Comparison of ENCODE assay signal across 17 cellular contexts in the genomic region with DNA sequence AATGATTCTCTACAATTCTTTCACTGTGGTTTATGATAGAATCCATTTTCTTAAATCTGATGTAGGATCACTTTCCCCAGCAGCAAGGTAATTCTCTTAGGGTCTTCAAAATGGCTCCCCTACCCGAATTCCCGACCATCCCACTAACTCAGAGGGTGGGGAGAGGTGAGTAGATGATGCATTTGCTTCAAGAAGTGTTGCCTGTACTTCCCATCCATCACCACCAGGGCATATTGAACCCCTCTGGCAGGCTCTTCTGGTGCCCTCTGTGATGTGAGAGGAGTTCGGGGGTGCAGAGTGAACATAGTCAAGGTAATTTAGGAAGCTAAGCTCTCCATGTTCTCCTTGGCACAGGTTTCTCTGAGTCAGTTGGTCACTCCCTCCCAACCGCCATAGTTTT. TPM values are rescaled to one million over a fixed set of nuclear protein-coding genes. Genes with fewer than 3 reads are reported as not detected.
A peak's percentile ranks its signal among the peaks of the same experiment; 100 is the strongest.
DNase-seq lines count a peak whose midpoint lies in the region; ATAC-seq, FAIRE-seq and TF ChIP-seq lines count a peak whose summit lies in the region.
"Had no signal": no experiment of that assay in that cellular context is flagged by ENCODE, and none has a peak within 500 bp of the region (broad histone marks: within the 10 kb centered on the region; RNA-seq: fewer than 3 reads in every experiment).

No MANE protein-coding gene starts in this region.

- H3K36me3 Mint-ChIP-seq in Caco-2 (ENCODE audit: insufficient read depth, unreplicated experiment) (peaks cover 41% of the 10 kb centered on the region), mesothelial cell of epicardium (no peaks in the 10 kb centered on the region)
- no peaks in the 10 kb centered on the region for H3K36me3 Mint-ChIP-seq in activated CD8-positive, alpha-beta memory T cell treated with anti-CD3 and anti-CD28 coated beads, Interleukin-2, amount 10 ng/mL, durations not matched to agents 7 days and 5 days
- H3K36me3 Mint-ChIP-seq: activated naive CD8-positive, alpha-beta T cell treated with anti-CD3 and anti-CD28 coated beads, Interleukin-2, amount 10 ng/mL, durations not matched to agents 7 days and 5 days; CD8-positive, alpha-beta memory T cell had no signal

- H3K4me1 ChIP-seq in Caco-2, result peaks cover 71% of the 10 kb centered on the region
- H3K4me1 ChIP-seq in colonic mucosa, result no peaks in the 10 kb centered on the region

- no peak overlapping the region for H3K27ac ChIP-seq in HL-60 (replicated peaks)
- H3K27ac ChIP-seq in colonic mucosa, result no peak overlapping the region

- no peak for ATAC-seq in activated CD8-positive, alpha-beta memory T cell treated with anti-CD3 and anti-CD28 coated beads, Interleukin-2, amount 10 ng/mL, durations not matched to agents 7 days and 5 days
- ATAC-seq in GM18861 (IDR thresholded peaks at IDR 0.05; ENCODE audit: unreplicated experiment), result no peak

- DNase-seq in Caco-2 (no peak), HL-60 (ENCODE audit: low read depth in 1 of 2, low spot score in 1 of 2) (no peak), bronchial epithelial cell (ENCODE audit: low read depth) (no peak), mesothelial cell of epicardium (ENCODE audit: low spot score in 2 of 2, unreplicated experiment in 2 of 2) (no peak), colonic mucosa (no peak)
- DNase-seq in activated effector memory CD4-positive, alpha-beta T cell treated with Interleukin-2 at 50 U/mL for 16 hours, result no peak
- no peak for DNase-seq in activated CD8-positive, alpha-beta memory T cell treated with anti-CD3 and anti-CD28 coated beads, Interleukin-2, amount 10 ng/mL, durations not matched to agents 7 days and 5 days
- DNase-seq: activated naive CD8-positive, alpha-beta T cell treated with anti-CD3 and anti-CD28 coated beads, Interleukin-2, amount 10 ng/mL, durations not matched to agents 7 days and 5 days; CD8-positive, alpha-beta memory T cell; HCEC 1CT; KG1; NCI-H2227 treated with DMSO at 0.1 percent for 48 hours; posterior cingulate gyrus; stimulated activated CD4-positive, alpha-beta T cell treated with anti-CD3 and anti-CD28 coated beads, Interleukin-4, amount 100 ng/mL, for 24 hours had no signal

- H3K27me3 ChIP-seq in Caco-2 (replicated peaks; ENCODE audit: control insufficient read depth, insufficient read depth, low read length) (no peaks in the 10 kb centered on the region), HL-60 (ENCODE audit: insufficient read depth, poor library complexity, severe bottlenecking) (no peaks in the 10 kb centered on the region), bronchial epithelial cell (ENCODE audit: control insufficient read depth, insufficient read depth, low read length) (no peaks in the 10 kb centered on the region), colonic mucosa (no peaks in the 10 kb centered on the region)

- BruUV-seq in Caco-2 (replicated peaks; lab: Mats Ljungman, UMichigan), result no TSS peak

- no peak for FAIRE-seq in bronchial epithelial cell (lab: Jason Lieb, UNC)
- FAIRE-seq: RCC 7860 had no signal

- intact Hi-C loops in Caco-2 (cut with micrococcal nuclease; ENCODE audit: unreplicated experiment), result no loop called here
- intact Hi-C loops in colonic mucosa (cut with DNase I), result no loop called here

- H3K9me3 Mint-ChIP-seq in Caco-2 (ENCODE audit: unreplicated experiment) (no peaks in the 10 kb centered on the region), mesothelial cell of epicardium (no peaks in the 10 kb centered on the region)
- H3K9me3 Mint-ChIP-seq in activated CD8-positive, alpha-beta memory T cell treated with anti-CD3 and anti-CD28 coated beads, Interleukin-2, amount 10 ng/mL, durations not matched to agents 7 days and 5 days (ENCODE audit: low read depth), result no peaks in the 10 kb centered on the region
- H3K9me3 Mint-ChIP-seq: activated naive CD8-positive, alpha-beta T cell treated with anti-CD3 and anti-CD28 coated beads, Interleukin-2, amount 10 ng/mL, durations not matched to agents 7 days and 5 days; CD8-positive, alpha-beta memory T cell; stimulated activated naive CD8-positive, alpha-beta T cell treated with anti-CD3 and anti-CD28 coated beads, Interleukin-15, Interleukin-2, amounts not matched to agents 100 ng/mL and 50 ng/mL, for 24 hours had no signal

- H3K27me3 Mint-ChIP-seq in Caco-2 (ENCODE audit: insufficient read depth, unreplicated experiment) (no peaks in the 10 kb centered on the region), mesothelial cell of epicardium (ENCODE audit: low read depth) (no peaks in the 10 kb centered on the region)
- H3K27me3 Mint-ChIP-seq in activated CD8-positive, alpha-beta memory T cell treated with anti-CD3 and anti-CD28 coated beads, Interleukin-2, amount 10 ng/mL, durations not matched to agents 7 days and 5 days, result peaks cover 77% of the 10 kb centered on the region

- no peak overlapping the region for H3K9ac ChIP-seq in colonic mucosa (ENCODE audit: low read depth in 2 of 2, low read length in 2 of 2)

- TF ChIP-seq CTCF in Caco-2 (IDR thresholded peaks at IDR 0.05; ENCODE audit: insufficient read depth in 1 of 2, low read depth in 1 of 2, low read length in 1 of 2, severe bottlenecking in 1 of 2, unreplicated experiment in 1 of 2) (no peak), HL-60 (IDR thresholded peaks at IDR 0.05; ENCODE audit: insufficient read depth, low read length) (peak; percentile 3), bronchial epithelial cell (IDR thresholded peaks at IDR 0.05; ENCODE audit: insufficient read depth, low read length, severe bottlenecking) (peak; percentile 21), mesothelial cell of epicardium (IDR thresholded peaks at IDR 0.05; ENCODE audit: unreplicated experiment) (peak; percentile 57), colonic mucosa (IDR thresholded peaks at IDR 0.05) (no peak)

- H3K9me3 ChIP-seq in Caco-2 (no peaks in the 10 kb centered on the region), colonic mucosa (no peaks in the 10 kb centered on the region)

- H3K36me3 ChIP-seq in Caco-2 (ENCODE audit: control insufficient read depth, insufficient read depth, low read length), result no peaks in the 10 kb centered on the region; the same call in 1 of the 2 replicates
- H3K36me3 ChIP-seq in bronchial epithelial cell (ENCODE audit: control insufficient read depth, insufficient read depth, low read length), result no peaks in the 10 kb centered on the region
- no peaks in the 10 kb centered on the region for H3K36me3 ChIP-seq in colonic mucosa

- POLR2A ChIA-PET in Caco-2 (lab: Charles Lee), result no interaction called here

- H3K4me1 Mint-ChIP-seq in Caco-2 (ENCODE audit: low read depth, unreplicated experiment) (peaks cover 88% of the 10 kb centered on the region), mesothelial cell of epicardium (peaks cover 61% of the 10 kb centered on the region)
- no peaks in the 10 kb centered on the region for H3K4me1 Mint-ChIP-seq in activated CD8-positive, alpha-beta memory T cell treated with anti-CD3 and anti-CD28 coated beads, Interleukin-2, amount 10 ng/mL, durations not matched to agents 7 days and 5 days
- H3K4me1 Mint-ChIP-seq: activated naive CD8-positive, alpha-beta T cell treated with anti-CD3 and anti-CD28 coated beads, Interleukin-2, amount 10 ng/mL, durations not matched to agents 7 days and 5 days; CD8-positive, alpha-beta memory T cell had no signal

- H3K4me3 Mint-ChIP-seq in Caco-2 (ENCODE audit: unreplicated experiment), result peak overlapping the region; percentile 4
- no peak overlapping the region for H3K4me3 Mint-ChIP-seq in mesothelial cell of epicardium
- H3K4me3 Mint-ChIP-seq in activated CD8-positive, alpha-beta memory T cell treated with anti-CD3 and anti-CD28 coated beads, Interleukin-2, amount 10 ng/mL, durations not matched to agents 7 days and 5 days, result no peak overlapping the region
- H3K4me3 Mint-ChIP-seq: activated naive CD8-positive, alpha-beta T cell treated with anti-CD3 and anti-CD28 coated beads, Interleukin-2, amount 10 ng/mL, durations not matched to agents 7 days and 5 days; stimulated activated naive CD8-positive, alpha-beta T cell treated with anti-CD3 and anti-CD28 coated beads, Interleukin-15, Interleukin-2, amounts not matched to agents 100 ng/mL and 50 ng/mL, for 24 hours had no signal

- H3K27ac Mint-ChIP-seq in Caco-2 (ENCODE audit: unreplicated experiment) (peak overlapping the region; percentile 35), mesothelial cell of epicardium (peak overlapping the region; percentile 9)
- no peak overlapping the region for H3K27ac Mint-ChIP-seq in activated CD8-positive, alpha-beta memory T cell treated with anti-CD3 and anti-CD28 coated beads, Interleukin-2, amount 10 ng/mL, durations not matched to agents 7 days and 5 days
- H3K27ac Mint-ChIP-seq: activated naive CD8-positive, alpha-beta T cell treated with anti-CD3 and anti-CD28 coated beads, Interleukin-2, amount 10 ng/mL, durations not matched to agents 7 days and 5 days; CD8-positive, alpha-beta memory T cell; stimulated activated naive CD8-positive, alpha-beta T cell treated with anti-CD3 and anti-CD28 coated beads, Interleukin-15, Interleukin-2, amounts not matched to agents 100 ng/mL and 50 ng/mL, for 24 hours had no signal

- no peak overlapping the region for H3K4me3 ChIP-seq in Caco-2 (ENCODE audit: low read depth, low read length)
- no peak overlapping the region for H3K4me3 ChIP-seq in HL-60 (replicated peaks; ENCODE audit: insufficient read depth, low read length)
- no peak overlapping the region for H3K4me3 ChIP-seq in bronchial epithelial cell (ENCODE audit: low read depth, low read length)
- no peak overlapping the region for H3K4me3 ChIP-seq in colonic mucosa

- CTCF ChIA-PET in Caco-2 (lab: Charles Lee), result no interaction called here
- CTCF ChIA-PET in activated CD8-positive, alpha-beta memory T cell treated with anti-CD3 and anti-CD28 coated beads, Interleukin-2, amount 10 ng/mL, durations not matched to agents 7 days and 5 days (lab: Charles Lee), result no interaction called here

RNA-seq across cellular contexts. Expression of gene ZNRF3, which starts 52.3 kb away (rescaled TPM):
- total RNA-seq in Caco-2 (2022) (37.9 and 41.1 TPM in 2 replicates), bronchial epithelial cell (3.4 and 3.7 TPM in 2 replicates), mesothelial cell of epicardium (35.9 to 37.3 TPM (median 36.4 TPM) in 3 replicates), colonic mucosa (10 to 100 TPM in 1 of 2 donors, 1 to 10 TPM in 1; 5.9 to 12.2 TPM)
- under 1 TPM; 0.26 to 0.79 TPM for total RNA-seq in activated CD8-positive, alpha-beta memory T cell treated with anti-CD3 and anti-CD28 coated beads, Interleukin-2, amount 10 ng/mL, durations not matched to agents 7 days and 5 days

Comparison
In these comparisons a context has a peak if more than half of its experiments do, and no peak if none do; other contexts are left out.
1. CTCF ChIP-seq: peak in HL-60 (single experiment), bronchial epithelial cell (single experiment) and mesothelial cell of epicardium (single experiment); none in Caco-2 (0 of 2) and colonic mucosa (single experiment).